27 cellular contexts compared by ENCODE assay signal in genomic region chr6:95384988-95385387, GRCh38.
DNase-seq lines count a peak whose midpoint lies in the region; ATAC-seq, FAIRE-seq and TF ChIP-seq lines count a peak whose summit lies in the region.
"Had no signal": no experiment of that assay in that cellular context is flagged by ENCODE, and none has a peak within 500 bp of the region (broad histone marks: within the 10 kb centered on the region; RNA-seq: fewer than 3 reads in every experiment).

No MANE protein-coding gene starts in this region.

- no peak overlapping the region for H3K23ac ChIP-seq in neuronal stem cell (ENCODE audit: low read depth, low read length, poor library complexity)

- H3K14ac ChIP-seq in neuronal stem cell (ENCODE audit: low read length) = peak overlapping the region; percentile 73

- WGBS in neuronal stem cell (ENCODE audit: extremely low coverage in 2 of 2, insufficient read length in 2 of 2, insufficient replicate concordance in 1 of 2), 2 donors = no CpG with 5 or more reads among the region's 7 CpGs

- no peaks in the 10 kb centered on the region for H3K27me3 ChIP-seq in neuronal stem cell (ENCODE audit: control insufficient read depth in 3 of 3, insufficient read depth in 3 of 3, low read depth in 1 of 3, low read length in 3 of 3)
- H3K27me3 ChIP-seq in upper lobe of right lung = no peaks in the 10 kb centered on the region
- H3K27me3 ChIP-seq: BE2C, BLaER1 had no signal

- H3K9me3 ChIP-seq in kidney (ENCODE audit: control insufficient read depth in 1 of 2, low read length in 2 of 2) (no peaks in the 10 kb centered on the region), neuronal stem cell (replicated peaks in 1 of 2; ENCODE audit: control insufficient read depth in 2 of 2, insufficient read depth in 1 of 2, low read depth in 1 of 2, low read length in 2 of 2) (no peaks in the 10 kb centered on the region), upper lobe of right lung (no peaks in the 10 kb centered on the region)
- H3K9me3 ChIP-seq: BE2C had no signal

- no peak overlapping the region for H3K4me2 ChIP-seq in neuronal stem cell (ENCODE audit: insufficient read depth, low read length, poor library complexity, severe bottlenecking)
- H3K4me2 ChIP-seq: BLaER1 had no signal

- no peak for TF ChIP-seq POLR2A in GM12891 (IDR thresholded peaks at IDR 0.05; ENCODE audit: low read depth, low read length)

- no peak overlapping the region for H3K9ac ChIP-seq in kidney (ENCODE audit: low read length in 2 of 2)
- H3K9ac ChIP-seq in neuronal stem cell (ENCODE audit: low read depth, low read length, poor library complexity) = no peak overlapping the region
- H3K9ac ChIP-seq: BLaER1 had no signal

- no peak overlapping the region for H3K4ac ChIP-seq in neuronal stem cell (ENCODE audit: low read length)

- no peak overlapping the region for H2BK5ac ChIP-seq in neuronal stem cell (ENCODE audit: low read length)

- TF ChIP-seq CTCF in kidney (IDR thresholded peaks at IDR 0.05; ENCODE audit: borderline replicate concordance, extremely low read depth, insufficient read depth) = no peak
- no peak for TF ChIP-seq CTCF in upper lobe of right lung (IDR thresholded peaks at IDR 0.05)
- no peak for TF ChIP-seq CTCF in coronary artery (IDR thresholded peaks at IDR 0.05)

- no peaks in the 10 kb centered on the region for H3K36me3 ChIP-seq in kidney (ENCODE audit: control insufficient read depth in 1 of 2, insufficient read depth in 2 of 2, low read length in 2 of 2)
- no peaks in the 10 kb centered on the region for H3K36me3 ChIP-seq in neuronal stem cell (replicated peaks in 1 of 2; ENCODE audit: control insufficient read depth in 2 of 2, insufficient read depth in 2 of 2, low read length in 2 of 2)
- no peaks in the 10 kb centered on the region for H3K36me3 ChIP-seq in upper lobe of right lung
- H3K36me3 ChIP-seq: BE2C, BLaER1 had no signal

- no peak overlapping the region for H4K91ac ChIP-seq in neuronal stem cell (ENCODE audit: low read depth, low read length, poor library complexity)

- H3K4me1 Mint-ChIP-seq in stimulated activated effector memory CD8-positive, alpha-beta T cell treated with anti-CD3 and anti-CD28 coated beads, Interleukin-12 subunit alpha, Interleukin-12 subunit beta, amount 100 ng/mL, for 72 hours = no peaks in the 10 kb centered on the region
- H3K4me1 Mint-ChIP-seq: CD14-positive monocyte; CD4-positive, alpha-beta memory T cell; CD4-positive, CD25-positive, alpha-beta regulatory T cell; CD8-positive, alpha-beta memory T cell had no signal

- peak overlapping the region; percentile 60 for H2BK15ac ChIP-seq in neuronal stem cell (ENCODE audit: low read length)

- DNase-seq in kidney (peak; percentile 51), neuronal stem cell (ENCODE audit: low spot score) (no peak), upper lobe of right lung (peak; percentile 47), GF-D8 (lab: John Stamatoyannopoulos, UW) (no peak), GM12891 (ENCODE audit: insufficient read length, low spot score) (no peak), urothelium cell line (ENCODE audit: low spot score) (no peak), coronary artery (ENCODE audit: low spot score) (no peak)
- DNase-seq in stimulated activated effector memory CD8-positive, alpha-beta T cell treated with anti-CD3 and anti-CD28 coated beads, Interleukin-12 subunit alpha, Interleukin-12 subunit beta, amount 100 ng/mL, for 72 hours (ENCODE audit: low spot score in 2 of 2) = no peak
- DNase-seq: 8988T; ACHN; BE2C; C1 segment of cervical spinal cord; CD4-positive, alpha-beta memory T cell; CD4-positive, CD25-positive, alpha-beta regulatory T cell; CD8-positive, alpha-beta memory T cell; COR-L47; DMS 273 treated with DMSO at 0.1 percent for 48 hours; DMS153; DMS53; DMS79; DND-41; EL; GDM1 had no signal

- peak; percentile 37 for ATAC-seq in stimulated activated effector memory CD8-positive, alpha-beta T cell treated with anti-CD3 and anti-CD28 coated beads, Interleukin-12 subunit alpha, Interleukin-12 subunit beta, amount 100 ng/mL, for 72 hours
- ATAC-seq in upper lobe of right lung = peak; percentile 16

- peak overlapping the region; percentile 40 for H3K18ac ChIP-seq in neuronal stem cell (ENCODE audit: low read length)

- peak overlapping the region; percentile 30 for H2AK5ac ChIP-seq in neuronal stem cell (ENCODE audit: low read depth, low read length)

- intact Hi-C loops in kidney (cut with DNase I) (no loop called here), upper lobe of right lung (cut with DNase I) (no loop called here)

- no peak overlapping the region for H2BK12ac ChIP-seq in neuronal stem cell (ENCODE audit: low read length)

- H3K4me3 Mint-ChIP-seq in stimulated activated effector memory CD8-positive, alpha-beta T cell treated with anti-CD3 and anti-CD28 coated beads, Interleukin-12 subunit alpha, Interleukin-12 subunit beta, amount 100 ng/mL, for 72 hours = no peak overlapping the region
- H3K4me3 Mint-ChIP-seq: CD14-positive monocyte; CD4-positive, alpha-beta memory T cell; CD4-positive, CD25-positive, alpha-beta regulatory T cell; CD8-positive, alpha-beta memory T cell had no signal

- no peak overlapping the region for H3K27ac Mint-ChIP-seq in stimulated activated effector memory CD8-positive, alpha-beta T cell treated with anti-CD3 and anti-CD28 coated beads, Interleukin-12 subunit alpha, Interleukin-12 subunit beta, amount 100 ng/mL, for 72 hours
- H3K27ac Mint-ChIP-seq: CD14-positive monocyte; CD4-positive, alpha-beta memory T cell; CD4-positive, CD25-positive, alpha-beta regulatory T cell; CD8-positive, alpha-beta memory T cell had no signal

- no peaks in the 10 kb centered on the region for H3K4me1 ChIP-seq in kidney (ENCODE audit: control insufficient read depth in 1 of 2, insufficient read depth in 1 of 2, low read depth in 1 of 2, low read length in 2 of 2)
- H3K4me1 ChIP-seq in neuronal stem cell (ENCODE audit: control insufficient read depth in 2 of 2, insufficient read depth in 1 of 2, low read depth in 1 of 2, low read length in 2 of 2) = peaks cover 2 to 6% of the 10 kb centered on the region in 2 donors
- no peaks in the 10 kb centered on the region for H3K4me1 ChIP-seq in upper lobe of right lung
- H3K4me1 ChIP-seq: BE2C had no signal

- H3K4me3 ChIP-seq in kidney (ENCODE audit: low read length in 2 of 2) (no peak overlapping the region), neuronal stem cell (ENCODE audit: low read length in 2 of 2) (peak overlapping the region in 1 of 2 donors; percentile 38), upper lobe of right lung (no peak overlapping the region), coronary artery (no peak overlapping the region)
- H3K4me3 ChIP-seq: BLaER1 had no signal

- H2BK120ac ChIP-seq in neuronal stem cell (ENCODE audit: low read depth, low read length) = no peak overlapping the region

- no peak overlapping the region for H3K27ac ChIP-seq in kidney (ENCODE audit: low read depth in 2 of 2, low read length in 2 of 2)
- no peak overlapping the region for H3K27ac ChIP-seq in neuronal stem cell (replicated peaks; ENCODE audit: low read length)
- no peak overlapping the region for H3K27ac ChIP-seq in upper lobe of right lung
- no peak overlapping the region for H3K27ac ChIP-seq in coronary artery
- H3K27ac ChIP-seq: BLaER1 had no signal

- H3K79me1 ChIP-seq in neuronal stem cell (ENCODE audit: low read depth, low read length) = no peaks in the 10 kb centered on the region

- no peak overlapping the region for H4K8ac ChIP-seq in neuronal stem cell (ENCODE audit: low read depth, low read length)

- H2AFZ ChIP-seq in neuronal stem cell (ENCODE audit: low read length) = no peak overlapping the region

- H3K36me3 Mint-ChIP-seq in stimulated activated effector memory CD8-positive, alpha-beta T cell treated with anti-CD3 and anti-CD28 coated beads, Interleukin-12 subunit alpha, Interleukin-12 subunit beta, amount 100 ng/mL, for 72 hours = no peaks in the 10 kb centered on the region
- H3K36me3 Mint-ChIP-seq: CD14-positive monocyte; CD4-positive, alpha-beta memory T cell; CD4-positive, CD25-positive, alpha-beta regulatory T cell; CD8-positive, alpha-beta memory T cell had no signal

- FAIRE-seq in kidney (lab: Jason Lieb, UNC) = no peak
- no peak for FAIRE-seq in GM12891 (lab: Jason Lieb, UNC)
- no peak for FAIRE-seq in urothelium cell line (lab: Jason Lieb, UNC)
- FAIRE-seq: GM12892, GM18507 had no signal

- no peaks in the 10 kb centered on the region for H3K9me3 Mint-ChIP-seq in stimulated activated effector memory CD8-positive, alpha-beta T cell treated with anti-CD3 and anti-CD28 coated beads, Interleukin-12 subunit alpha, Interleukin-12 subunit beta, amount 100 ng/mL, for 72 hours

TF ChIP-seq in GM12891, 5 proteins besides CTCF, POLR2A, EP300 and RAD21:
- TF ChIP-seq SPI1 (IDR thresholded peaks at IDR 0.05; ENCODE audit: low read depth, low read length) = no peak
- TF ChIP-seq TAF1 (IDR thresholded peaks at IDR 0.05; ENCODE audit: low read depth, low read length) = no peak
- TF ChIP-seq PAX5 (IDR thresholded peaks at IDR 0.05; ENCODE audit: insufficient read depth, low read length, severe bottlenecking) = no peak
- TF ChIP-seq POLR2AphosphoS5 (IDR thresholded peaks at IDR 0.05; ENCODE audit: low read depth, low read length) = no peak
- no peak for TF ChIP-seq POU2F2 (IDR thresholded peaks at IDR 0.05; ENCODE audit: low read depth, low read length)

Comparison
In these comparisons a context has a peak if more than half of its experiments do, and no peak if none do; other contexts are left out.
1. DNase-seq: peak in kidney (single experiment) and upper lobe of right lung (single experiment); none in neuronal stem cell (single experiment), stimulated activated effector memory CD8-positive, alpha-beta T cell treated with anti-CD3 and anti-CD28 coated beads, Interleukin-12 subunit alpha, Interleukin-12 subunit beta, amount 100 ng/mL, for 72 hours (0 of 2), GF-D8 (single experiment), GM12891 (single experiment), urothelium cell line (single experiment) and coronary artery (single experiment).